8 cellular contexts compared by ENCODE assay signal in genomic region chr5:172283020-172283861, GRCh38. TPM values are rescaled to one million over a fixed set of nuclear protein-coding genes. Genes with fewer than 3 reads are reported as not detected.
DNase-seq lines count a peak whose midpoint lies in the region; ATAC-seq and TF ChIP-seq lines count a peak whose summit lies in the region.

TSS of gene UBTD2 (minus strand) at chr5:172283764. CDS start at chr5:172283665, 99 bp downstream.

- H3K27ac ChIP-seq in endodermal cell (ENCODE audit: low read depth, low read length) = peak within 1 kb of the TSS; percentile 97

- no peaks in the 10 kb centered on the region for H3K9me3 ChIP-seq in endodermal cell (ENCODE audit: control insufficient read depth, low read length)

- H3K27me3 Mint-ChIP-seq in endodermal cell (ENCODE audit: insufficient read depth) = peaks cover 4% of the 10 kb centered on the region

- H3K36me3 Mint-ChIP-seq in endodermal cell (ENCODE audit: low read depth) = peaks cover 3% of the 10 kb centered on the region

- peaks cover 34% of the 10 kb centered on the region for H3K4me1 Mint-ChIP-seq in endodermal cell

- 0% methylated on average over 32 to 87 of the region's 87 CpGs for WGBS in endodermal cell (ENCODE audit: insufficient coverage in 1 of 2, insufficient read length in 1 of 2), 2 experiments

- peaks cover 10% of the 10 kb centered on the region for H3K36me3 ChIP-seq in endodermal cell (ENCODE audit: control insufficient read depth, insufficient read depth, low read length)

- peak within 1 kb of the TSS; percentile 86 for H3K9ac ChIP-seq in endodermal cell (ENCODE audit: extremely low read depth, low read length, poor library complexity, severe bottlenecking)

- peak within 1 kb of the TSS; percentile 99 for H3K4me3 ChIP-seq in endodermal cell (ENCODE audit: low read length)

- H3K4me3 Mint-ChIP-seq in endodermal cell = peak within 1 kb of the TSS; percentile 96

- peak within 1 kb of the TSS; percentile 96 for H3K27ac Mint-ChIP-seq in endodermal cell

- peak; percentile 90 for ATAC-seq in GM18907 (IDR thresholded peaks at IDR 0.05; ENCODE audit: unreplicated experiment)
- peak; percentile 88 for ATAC-seq in HG03159 (IDR thresholded peaks at IDR 0.05; ENCODE audit: unreplicated experiment)

- no peaks in the 10 kb centered on the region for H3K27me3 ChIP-seq in endodermal cell (ENCODE audit: control insufficient read depth, insufficient read depth, low read length, poor library complexity, severe bottlenecking)

- TF ChIP-seq CTCF in AG09319 (IDR thresholded peaks at IDR 0.05; ENCODE audit: low read depth, low read length) (peak; percentile 35), endodermal cell (conservative IDR thresholded peaks at IDR 0.05) (peak; percentile 80)

- no peaks in the 10 kb centered on the region for H3K9me3 Mint-ChIP-seq in endodermal cell

- DNase-seq in AG09319 (ENCODE audit: extremely low read depth, low read depth) (no peak), NCI-H526 treated with DMSO at 0.1 percent for 48 hours (lab: John Stamatoyannopoulos, UW) (peak; percentile 36), endodermal cell (peak; percentile 92), mesenteric fat pad (ENCODE audit: low spot score) (peak; percentile 95)
- DNase-seq in activated CD8-positive, alpha-beta memory T cell treated with anti-CD3 and anti-CD28 coated beads for 48 hours (ENCODE audit: low read depth in 2 of 3, low spot score in 2 of 3) = peak in 2 of 3 experiments; percentile 20 to 64
- DNase-seq in stimulated activated CD8-positive, alpha-beta memory T cell treated with anti-CD3 and anti-CD28 coated beads, Interleukin-15, amount 100 ng/mL, for 24 hours (ENCODE audit: low read depth) = peak; percentile 46

- no peaks in the 10 kb centered on the region for H3K4me1 ChIP-seq in endodermal cell (ENCODE audit: control insufficient read depth, insufficient read depth, low read length)

RNA-seq across cellular contexts. Expression of gene UBTD2, which starts in this region (rescaled TPM):
- total RNA-seq in endodermal cell = 10 to 100 TPM; 30.4 to 30.5 TPM
- polyA plus RNA-seq in endodermal cell (2013, experiment 1 of 2) = 59.9 TPM
- 57.9 TPM for polyA plus RNA-seq in endodermal cell (2013, experiment 2 of 2)
- total RNA-seq in mesenteric fat pad = 13.0 TPM
